Comparison of ENCODE assay signal across 8 cellular contexts in genomic region chr4:4824232-4824631, GRCh38.
"Had no signal": no experiment of that assay in that cellular context is flagged by ENCODE, and none has a peak within 500 bp of the region (broad histone marks: within the 10 kb centered on the region; RNA-seq: fewer than 3 reads in every experiment).

No MANE protein-coding gene starts in this region.

- FAIRE-seq: G401.6, GM12878, GM12891, GM12892, GM18507, GM19239 had no signal

- DNase-seq: GDM1, GF-D8 had no signal

- H3K4me3 ChIP-seq: GM12878 had no signal

- ATAC-seq: GM12878 had no signal
